Comparison of ENCODE assay signal across 16 cellular contexts in genomic region chr5:122053181-122054109, GRCh38. TPM values are rescaled to one million over a fixed set of nuclear protein-coding genes. Genes with fewer than 3 reads are reported as not detected.
A peak's percentile ranks its signal among the peaks of the same experiment; 100 is the strongest.
DNase-seq lines count a peak whose midpoint lies in the region; ATAC-seq and TF ChIP-seq lines count a peak whose summit lies in the region.
"Had no signal": no experiment of that assay in that cellular context is flagged by ENCODE, and none has a peak within 500 bp of the region (broad histone marks: within the 10 kb centered on the region; RNA-seq: fewer than 3 reads in every experiment).

No MANE protein-coding gene starts in this region.

- H3K36me3 Mint-ChIP-seq in activated T-cell treated with anti-CD3 and anti-CD28 coated beads, Interleukin-2, amount 50 U/mL, for 72 hours (ENCODE audit: insufficient read depth in 2 of 2): peaks cover 2 to 4% of the 10 kb centered on the region in 2 donors
- H3K36me3 Mint-ChIP-seq: activated naive CD4-positive, alpha-beta T cell treated with anti-CD3 and anti-CD28 coated beads, Interleukin-2, amount 10 ng/mL, durations not matched to agents 7 days and 5 days had no signal

- intact Hi-C loops in sciatic nerve (cut with DNase I): no loop called here

- peak; percentile 32 for ATAC-seq in sciatic nerve
- no peak for ATAC-seq in GM18517 (IDR thresholded peaks at IDR 0.05; ENCODE audit: unreplicated experiment)
- ATAC-seq in GM18502 (IDR thresholded peaks at IDR 0.05; ENCODE audit: poor library complexity, unreplicated experiment): no peak
- ATAC-seq in activated T-cell treated with anti-CD3 and anti-CD28 coated beads, Interleukin-2, amount 50 U/mL, for 72 hours (replicated peaks in 1 of 2): no peak

- no peak overlapping the region for H3K4me3 ChIP-seq in fibroblast of the aortic adventitia (ENCODE audit: low read depth, low read length)

- H3K9me3 Mint-ChIP-seq in activated T-cell treated with anti-CD3 and anti-CD28 coated beads, Interleukin-2, amount 50 U/mL, for 72 hours: peaks cover 0 to 5% of the 10 kb centered on the region in 2 donors
- H3K9me3 Mint-ChIP-seq: activated naive CD4-positive, alpha-beta T cell treated with anti-CD3 and anti-CD28 coated beads, Interleukin-2, amount 10 ng/mL, durations not matched to agents 7 days and 5 days had no signal

- H3K27ac Mint-ChIP-seq in activated T-cell treated with anti-CD3 and anti-CD28 coated beads, Interleukin-2, amount 50 U/mL, for 72 hours: no peak overlapping the region
- H3K27ac Mint-ChIP-seq: activated naive CD4-positive, alpha-beta T cell treated with anti-CD3 and anti-CD28 coated beads, Interleukin-2, amount 10 ng/mL, durations not matched to agents 7 days and 5 days had no signal

- no peaks in the 10 kb centered on the region for H3K27me3 Mint-ChIP-seq in activated T-cell treated with anti-CD3 and anti-CD28 coated beads, Interleukin-2, amount 50 U/mL, for 72 hours (ENCODE audit: low read depth)
- H3K27me3 Mint-ChIP-seq: activated naive CD4-positive, alpha-beta T cell treated with anti-CD3 and anti-CD28 coated beads, Interleukin-2, amount 10 ng/mL, durations not matched to agents 7 days and 5 days had no signal

- H3K4me3 Mint-ChIP-seq in activated T-cell treated with anti-CD3 and anti-CD28 coated beads, Interleukin-2, amount 50 U/mL, for 72 hours: no peak overlapping the region
- H3K4me3 Mint-ChIP-seq: activated naive CD4-positive, alpha-beta T cell treated with anti-CD3 and anti-CD28 coated beads, Interleukin-2, amount 10 ng/mL, durations not matched to agents 7 days and 5 days; neural crest cell had no signal

- DNase-seq in GM03348 (ENCODE audit: low spot score) (peak; percentile 18), NCI-H510A treated with DMSO at 0.1 percent for 48 hours (lab: John Stamatoyannopoulos, UW) (peak; percentile 3), fibroblast of the aortic adventitia (ENCODE audit: low read depth) (peak; percentile 58), sciatic nerve (ENCODE audit: low spot score) (no peak), SW 1271 (lab: John Stamatoyannopoulos, UW) (no peak)
- DNase-seq in activated T-cell treated with anti-CD3 and anti-CD28 coated beads, Interleukin-2, amount 50 U/mL, for 72 hours: no peak
- DNase-seq: activated CD4-positive, alpha-beta T cell treated with anti-CD3 and anti-CD28 coated beads for 4 hours; activated naive CD4-positive, alpha-beta T cell treated with anti-CD3 and anti-CD28 coated beads, Interleukin-2, amount 10 ng/mL, durations not matched to agents 7 days and 5 days; effector memory CD4-positive, alpha-beta T cell; NCI-H2081; retina; SHP77 treated with DMSO at 0.1 percent for 48 hours; stimulated activated CD4-positive, alpha-beta T cell treated with anti-CD3 and anti-CD28 coated beads, Interleukin-2, amount 100 ng/mL, for 24 hours had no signal

- H3K4me1 Mint-ChIP-seq in activated T-cell treated with anti-CD3 and anti-CD28 coated beads, Interleukin-2, amount 50 U/mL, for 72 hours (ENCODE audit: low read depth): no peaks in the 10 kb centered on the region
- H3K4me1 Mint-ChIP-seq: activated naive CD4-positive, alpha-beta T cell treated with anti-CD3 and anti-CD28 coated beads, Interleukin-2, amount 10 ng/mL, durations not matched to agents 7 days and 5 days; neural crest cell had no signal

- no peak for TF ChIP-seq CTCF in fibroblast of the aortic adventitia (IDR thresholded peaks at IDR 0.05; ENCODE audit: insufficient read depth, low read length)

RNA-seq across cellular contexts. Expression of gene LOX, which starts 24.6 kb away (rescaled TPM):
- 65.0 and 193 TPM in 2 replicates for total RNA-seq in fibroblast of the aortic adventitia (ENCODE audit: low replicate concordance)
- 25.3 TPM for total RNA-seq in sciatic nerve
- not detected for total RNA-seq in activated T-cell treated with anti-CD3 and anti-CD28 coated beads, Interleukin-2, amount 50 U/mL, for 72 hours

Comparison
In these comparisons a context has a peak if more than half of its experiments do, and no peak if none do; other contexts are left out.
1. DNase-seq: peak in GM03348 (single experiment), NCI-H510A treated with DMSO at 0.1 percent for 48 hours (single experiment) and fibroblast of the aortic adventitia (single experiment); none in sciatic nerve (single experiment), SW 1271 (0 of 2) and activated T-cell treated with anti-CD3 and anti-CD28 coated beads, Interleukin-2, amount 50 U/mL, for 72 hours (0 of 2).
2. RNA of gene LOX, which starts 24.6 kb away (total RNA-seq): 65.0 to 193 TPM in fibroblast of the aortic adventitia and 25.3 TPM in sciatic nerve (single experiment); not detected in activated T-cell treated with anti-CD3 and anti-CD28 coated beads, Interleukin-2, amount 50 U/mL, for 72 hours; every median in the first group is over 10 times any median in the second.